7 cellular contexts compared by ENCODE assay signal in genomic region chr9:97305501-97306298, GRCh38. TPM values are rescaled to one million over a fixed set of nuclear protein-coding genes. Genes with fewer than 3 reads are reported as not detected.
"Had no signal": no experiment of that assay in that cellular context is flagged by ENCODE, and none has a peak within 500 bp of the region (broad histone marks: within the 10 kb centered on the region; RNA-seq: fewer than 3 reads in every experiment).

No MANE protein-coding gene starts in this region.

- H3K27ac Mint-ChIP-seq: H9, IgD-negative memory B cell had no signal

- DNase-seq: GM23248, GOT3, H9, HCEC 1CT, KG1 had no signal

- FAIRE-seq: HTR-8/SVneo had no signal

- H3K4me3 ChIP-seq: GM23248 had no signal

- H3K4me3 Mint-ChIP-seq: H9, IgD-negative memory B cell had no signal

- H2AFZ ChIP-seq: GM23248 had no signal

- H3K9ac ChIP-seq: GM23248 had no signal

- H3K27ac ChIP-seq: GM23248 had no signal

- H3K27me3 Mint-ChIP-seq: IgD-negative memory B cell had no signal

RNA-seq across cellular contexts. Expression of gene CCDC180, which starts 1.8 kb away (rescaled TPM):
- polyA plus RNA-seq: IgD-negative memory B cell had no signal
